21 cellular contexts compared by ENCODE assay signal in the genomic region with DNA sequence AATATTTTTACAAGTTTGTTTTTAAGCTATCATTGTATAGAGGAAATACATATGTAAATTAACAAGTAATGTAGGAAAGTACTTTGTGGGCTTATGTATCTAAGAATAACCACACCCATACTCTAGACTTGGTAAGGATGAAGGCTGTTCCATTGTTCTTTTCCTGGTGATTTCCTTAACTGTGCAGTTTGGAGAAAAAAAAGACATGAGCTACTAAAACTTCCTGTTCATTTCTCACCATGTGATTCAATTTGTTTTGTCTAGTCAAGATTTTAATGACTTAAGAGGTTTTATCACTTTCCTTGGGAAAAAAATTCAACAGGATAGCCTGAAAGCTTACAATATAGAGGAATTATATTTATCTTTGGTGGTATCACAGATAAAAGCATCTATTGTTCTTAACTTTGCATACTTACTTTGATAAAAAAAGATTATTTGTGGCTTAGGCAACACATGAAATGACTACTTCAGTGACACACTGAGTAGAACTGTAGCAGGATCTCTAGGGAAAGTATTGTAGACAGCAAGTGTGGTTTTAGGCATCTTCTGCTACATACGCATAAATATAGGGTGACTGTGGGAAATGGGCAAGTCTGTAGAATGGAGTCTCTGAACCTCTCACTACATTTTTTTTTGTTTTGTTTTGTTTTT.
DNase-seq lines count a peak whose midpoint lies in the region; ATAC-seq and TF ChIP-seq lines count a peak whose summit lies in the region.
"Had no signal": no experiment of that assay in that cellular context is flagged by ENCODE, and none has a peak within 500 bp of the region (broad histone marks: within the 10 kb centered on the region; RNA-seq: fewer than 3 reads in every experiment).

No MANE protein-coding gene starts in this region.

- H3K4me1 ChIP-seq in MM.1S (ENCODE audit: low read length): no peaks in the 10 kb centered on the region
- H3K4me1 ChIP-seq: prostate gland, upper lobe of right lung had no signal

- H3K79me2 ChIP-seq in MM.1S (ENCODE audit: low read length): no peaks in the 10 kb centered on the region

- H3K9me3 Mint-ChIP-seq in activated CD8-positive, alpha-beta memory T cell treated with anti-CD3 and anti-CD28 coated beads, Interleukin-2, amount 10 ng/mL, durations not matched to agents 7 days and 5 days (ENCODE audit: low read depth): no peaks in the 10 kb centered on the region
- H3K9me3 Mint-ChIP-seq: activated CD4-positive, alpha-beta memory T cell treated with anti-CD3 and anti-CD28 coated beads for 36 hours had no signal

- H3K4me3 ChIP-seq in fibroblast of pulmonary artery (replicated peaks; ENCODE audit: low read depth, low read length) (no peak overlapping the region), MM.1S (ENCODE audit: low read length) (no peak overlapping the region)
- H3K4me3 ChIP-seq: esophagus muscularis mucosa, GM12878, prostate gland, upper lobe of right lung had no signal

- CTCF ChIA-PET in activated CD8-positive, alpha-beta memory T cell treated with anti-CD3 and anti-CD28 coated beads, Interleukin-2, amount 10 ng/mL, durations not matched to agents 7 days and 5 days (lab: Charles Lee): no interaction called here

- no peaks in the 10 kb centered on the region for H3K4me1 Mint-ChIP-seq in activated CD8-positive, alpha-beta memory T cell treated with anti-CD3 and anti-CD28 coated beads, Interleukin-2, amount 10 ng/mL, durations not matched to agents 7 days and 5 days
- H3K4me1 Mint-ChIP-seq: activated B cell treated with CpG ODN at 0.5 μM for 24 hours; CD8-positive, alpha-beta memory T cell had no signal

- H3K9me3 ChIP-seq in MM.1S (replicated peaks; ENCODE audit: insufficient read depth, low read length): no peaks in the 10 kb centered on the region
- H3K9me3 ChIP-seq: esophagus muscularis mucosa, prostate gland, upper lobe of right lung had no signal

- no peak overlapping the region for H3K27ac ChIP-seq in MM.1S (ENCODE audit: low read length)
- H3K27ac ChIP-seq: esophagus muscularis mucosa, prostate gland, upper lobe of right lung had no signal

- H3K27me3 ChIP-seq in MM.1S (replicated peaks; ENCODE audit: insufficient read depth, low read length): no peaks in the 10 kb centered on the region
- H3K27me3 ChIP-seq: esophagus muscularis mucosa, upper lobe of right lung had no signal

- DNase-seq in ELR (ENCODE audit: low read depth): peak; percentile 53
- peak; percentile 90 for DNase-seq in amniotic epithelial cell (ENCODE audit: low read depth)
- peak; percentile 73 for DNase-seq in fibroblast of pulmonary artery (ENCODE audit: low read depth)
- DNase-seq in renal cortical epithelial cell (ENCODE audit: low read depth): peak; percentile 37
- no peak for DNase-seq in middle frontal gyrus (ENCODE audit: extremely low spot score, low spot score)
- no peak for DNase-seq in activated CD8-positive, alpha-beta memory T cell treated with anti-CD3 and anti-CD28 coated beads, Interleukin-2, amount 10 ng/mL, durations not matched to agents 7 days and 5 days
- DNase-seq in MM.1S: no peak
- DNase-seq: activated B cell treated with CpG ODN at 0.5 μM for 24 hours; activated CD4-positive, alpha-beta memory T cell treated with anti-CD3 and anti-CD28 coated beads for 36 hours; CD8-positive, alpha-beta memory T cell; effector CD8-positive, alpha-beta T cell; NCI-H1105 treated with DMSO at 0.1 percent for 48 hours; NCI-H2081; NCI-H82; T1000; upper lobe of right lung had no signal

- H3K36me3 ChIP-seq in MM.1S (replicated peaks; ENCODE audit: insufficient read depth, low read length): no peaks in the 10 kb centered on the region
- H3K36me3 ChIP-seq: esophagus muscularis mucosa, prostate gland, upper lobe of right lung had no signal

- H3F3A ChIP-seq in MM.1S (ENCODE audit: insufficient read depth, low read length): no peaks in the 10 kb centered on the region

- H3K27ac Mint-ChIP-seq in activated CD8-positive, alpha-beta memory T cell treated with anti-CD3 and anti-CD28 coated beads, Interleukin-2, amount 10 ng/mL, durations not matched to agents 7 days and 5 days: no peak overlapping the region
- H3K27ac Mint-ChIP-seq: activated B cell treated with CpG ODN at 0.5 μM for 24 hours; activated CD4-positive, alpha-beta memory T cell treated with anti-CD3 and anti-CD28 coated beads for 36 hours; activated naive CD8-positive, alpha-beta T cell; CD8-positive, alpha-beta memory T cell had no signal

- no peak overlapping the region for H3K4me3 Mint-ChIP-seq in activated CD8-positive, alpha-beta memory T cell treated with anti-CD3 and anti-CD28 coated beads, Interleukin-2, amount 10 ng/mL, durations not matched to agents 7 days and 5 days
- H3K4me3 Mint-ChIP-seq: activated B cell treated with CpG ODN at 0.5 μM for 24 hours; activated CD4-positive, alpha-beta memory T cell treated with anti-CD3 and anti-CD28 coated beads for 36 hours; activated naive CD8-positive, alpha-beta T cell; CD8-positive, alpha-beta memory T cell had no signal

- H4K20me1 ChIP-seq in MM.1S (ENCODE audit: insufficient read depth, low read length): no peaks in the 10 kb centered on the region

- ATAC-seq in activated CD8-positive, alpha-beta memory T cell treated with anti-CD3 and anti-CD28 coated beads, Interleukin-2, amount 10 ng/mL, durations not matched to agents 7 days and 5 days: no peak
- no peak for ATAC-seq in GM18868 (IDR thresholded peaks at IDR 0.05; ENCODE audit: unreplicated experiment)
- ATAC-seq: GM12878, upper lobe of right lung had no signal

- no peaks in the 10 kb centered on the region for H3K27me3 Mint-ChIP-seq in activated CD8-positive, alpha-beta memory T cell treated with anti-CD3 and anti-CD28 coated beads, Interleukin-2, amount 10 ng/mL, durations not matched to agents 7 days and 5 days
- H3K27me3 Mint-ChIP-seq: activated B cell treated with CpG ODN at 0.5 μM for 24 hours; activated CD4-positive, alpha-beta memory T cell treated with anti-CD3 and anti-CD28 coated beads for 36 hours; activated naive CD8-positive, alpha-beta T cell; CD8-positive, alpha-beta memory T cell had no signal

- no peak overlapping the region for H3K9ac ChIP-seq in MM.1S (ENCODE audit: low read length)

- H2AFZ ChIP-seq in MM.1S (ENCODE audit: low read length): no peak overlapping the region

- H3K36me3 Mint-ChIP-seq in activated CD8-positive, alpha-beta memory T cell treated with anti-CD3 and anti-CD28 coated beads, Interleukin-2, amount 10 ng/mL, durations not matched to agents 7 days and 5 days: no peaks in the 10 kb centered on the region
- H3K36me3 Mint-ChIP-seq: activated CD4-positive, alpha-beta memory T cell treated with anti-CD3 and anti-CD28 coated beads for 36 hours; activated naive CD8-positive, alpha-beta T cell; CD8-positive, alpha-beta memory T cell had no signal

- TF ChIP-seq CTCF in fibroblast of pulmonary artery (IDR thresholded peaks at IDR 0.05; ENCODE audit: low read length, missing control alignments) (no peak), MM.1S (IDR thresholded peaks at IDR 0.05; ENCODE audit: low read length) (no peak)

- no peaks in the 10 kb centered on the region for H3K9me2 ChIP-seq in MM.1S (replicated peaks; ENCODE audit: insufficient read depth, low read length)

- no peak overlapping the region for H3K4me2 ChIP-seq in MM.1S (ENCODE audit: low read depth, low read length)

Comparison
In these comparisons a context has a peak if more than half of its experiments do, and no peak if none do; other contexts are left out.
1. DNase-seq: peak in ELR (single experiment), amniotic epithelial cell (single experiment), fibroblast of pulmonary artery (single experiment) and renal cortical epithelial cell (single experiment); none in middle frontal gyrus (single experiment), activated CD8-positive, alpha-beta memory T cell treated with anti-CD3 and anti-CD28 coated beads, Interleukin-2, amount 10 ng/mL, durations not matched to agents 7 days and 5 days (single experiment) and MM.1S (single experiment).